ENCODE assay signal across 8 cellular contexts in genomic region chr5:132227485-132228240, GRCh38. TPM values are rescaled to one million over a fixed set of nuclear protein-coding genes. Genes with fewer than 3 reads are reported as not detected.
DNase-seq lines count a peak whose midpoint lies in the region; ATAC-seq, FAIRE-seq and TF ChIP-seq lines count a peak whose summit lies in the region.

TSS of gene P4HA2 (minus strand) at chr5:132227853. CDS start at chr5:132218626, 9,227 bp downstream.

- 1% methylated on average over 80 to 92 of the region's 92 CpGs for WGBS in lung, 2 donors

- TF ChIP-seq CTCF in lung (IDR thresholded peaks at IDR 0.05; ENCODE audit: control extremely low read depth, extremely low read depth), result no peak

- H3K9me3 ChIP-seq in endocrine pancreas (ENCODE audit: control insufficient read depth, low read length) (no peaks in the 10 kb centered on the region), lung (ENCODE audit: control insufficient read depth in 2 of 2, insufficient read depth in 1 of 2, low read length in 1 of 2) (no peaks in the 10 kb centered on the region)

- H3K27me3 ChIP-seq in endocrine pancreas (ENCODE audit: control insufficient read depth, insufficient read depth, low read length), result no peaks in the 10 kb centered on the region
- no peaks in the 10 kb centered on the region for H3K27me3 ChIP-seq in lung (ENCODE audit: control insufficient read depth, insufficient read depth)

- no peak; the same call in 1 of the 2 replicates for TF ChIP-seq POLR2A in GM12892 (IDR thresholded peaks at IDR 0.05; ENCODE audit: low read depth, low read length)

- DNase-seq in 8988T, result peak; percentile 89
- DNase-seq in GM12892 (ENCODE audit: insufficient read length), result peak; percentile 80
- DNase-seq in NCI-H2107 treated with DMSO at 0.1 percent for 48 hours (lab: John Stamatoyannopoulos, UW; ENCODE audit: unreplicated experiment), result peak; percentile 21
- DNase-seq in activated CD4-positive, alpha-beta T cell treated with anti-CD3 and anti-CD28 coated beads, Interleukin-2, amount 50 U/mL, for 1 hour, result peak; percentile 10
- DNase-seq in lung (ENCODE audit: low spot score), result peak; percentile 82
- peak; percentile 14 to 55 (median 24) for DNase-seq in stimulated activated CD4-positive, alpha-beta T cell treated with anti-CD3 and anti-CD28 coated beads, TNF-alpha, amount 100 ng/mL, for 48 hours (ENCODE audit: low read depth in 3 of 3)

- peak; percentile 95 for ATAC-seq in HG02798 (IDR thresholded peaks at IDR 0.05; ENCODE audit: poor library complexity, unreplicated experiment)
- peak; percentile 90 for ATAC-seq in lung (ENCODE audit: insufficient read depth, low FRiP score)

- H3K4me3 ChIP-seq in endocrine pancreas (ENCODE audit: control insufficient read depth, insufficient read depth, low read length) (peak within 1 kb of the TSS; percentile 61), lung (peak within 1 kb of the TSS; percentile 56)

- H3K36me3 ChIP-seq in endocrine pancreas (ENCODE audit: control insufficient read depth, insufficient read depth, low read length) (no peaks in the 10 kb centered on the region), lung (ENCODE audit: control insufficient read depth in 2 of 2, insufficient read depth in 2 of 2, low read length in 2 of 2) (no peaks in the 10 kb centered on the region)

- FAIRE-seq in GM12892 (lab: Jason Lieb, UNC), result no peak

- no peaks in the 10 kb centered on the region for H3K4me1 ChIP-seq in endocrine pancreas (ENCODE audit: control insufficient read depth, insufficient read depth, low read length)
- peaks cover 12 to 21% of the 10 kb centered on the region in 2 donors for H3K4me1 ChIP-seq in lung (ENCODE audit: control insufficient read depth in 2 of 2, insufficient read depth in 2 of 2, low read length in 2 of 2)

- peak within 1 kb of the TSS; percentile 82 to 94 for H3K27ac ChIP-seq in lung (ENCODE audit: low read depth in 1 of 2, low read length in 1 of 2)

- H3K9ac ChIP-seq in endocrine pancreas (ENCODE audit: control insufficient read depth, insufficient read depth, low read length), result peak within 1 kb of the TSS; percentile 93

RNA-seq across cellular contexts. Expression of gene P4HA2, which starts in this region (rescaled TPM):
- polyA plus RNA-seq in GM12892 (2012; ENCODE audit: missing spikeins), result 18.9 TPM
- total RNA-seq in lung, result 10 to 100 TPM; 37.8 to 62.3 TPM
- 10 to 100 TPM; 20.3 to 36.5 TPM for polyA plus RNA-seq in lung

Comparison
In these comparisons a context has a peak if more than half of its experiments do, and no peak if none do; other contexts are left out.
1. Peak in every context shown above with its lines: DNase-seq, ATAC-seq, H3K4me3 ChIP-seq and H3K27ac ChIP-seq.
2. DNase-seq: peak in every context shown above with its lines; median percentile 89 in 8988T; 82 in lung; 80 in GM12892; 24 in stimulated activated CD4-positive, alpha-beta T cell treated with anti-CD3 and anti-CD28 coated beads, TNF-alpha, amount 100 ng/mL, for 48 hours; 21 in NCI-H2107 treated with DMSO at 0.1 percent for 48 hours; 10 in activated CD4-positive, alpha-beta T cell treated with anti-CD3 and anti-CD28 coated beads, Interleukin-2, amount 50 U/mL, for 1 hour.